In genomic region chr17:59375858-59376257, GRCh38 we compare ENCODE assay signal across 11 cellular contexts. TPM values are rescaled to one million over a fixed set of nuclear protein-coding genes. Genes with fewer than 3 reads are reported as not detected.
DNase-seq lines count a peak whose midpoint lies in the region; ATAC-seq, FAIRE-seq and TF ChIP-seq lines count a peak whose summit lies in the region.
"Had no signal": no experiment of that assay in that cellular context is flagged by ENCODE, and none has a peak within 500 bp of the region (broad histone marks: within the 10 kb centered on the region; RNA-seq: fewer than 3 reads in every experiment).

No MANE protein-coding gene starts in this region.

- H3K4me3 ChIP-seq in subcutaneous abdominal adipose tissue (ENCODE audit: low read depth in 1 of 5, low read length in 5 of 5): no peak overlapping the region

- no peak for DNase-seq in activated CD8-positive, alpha-beta T cell treated with anti-CD3 and anti-CD28 coated beads for 36 hours
- DNase-seq in activated CD8-positive, alpha-beta T cell treated with anti-CD3 and anti-CD28 coated beads, Interleukin-2, amount 10 ng/mL, durations not matched to agents 7 days and 5 days: no peak
- no peak for DNase-seq in DMS79 treated with DMSO at 0.1 percent for 48 hours (lab: John Stamatoyannopoulos, UW)
- no peak for DNase-seq in activated T-helper 2 cell treated with anti-CD3 and anti-CD28 coated beads, Interferon-gamma antibody, Interleukin-2, Interleukin-4, amounts not matched to agents 10 μg/mL and 5 μg/mL and 100 μg/mL, durations not matched to agents 14 hours and 24 hours and 36 hours (ENCODE audit: low spot score)
- DNase-seq in HTR-8/SVneo (ENCODE audit: insufficient read length, low spot score): no peak
- DNase-seq: EL, NCI-H69 had no signal

- no peak for ATAC-seq in activated CD8-positive, alpha-beta T cell treated with anti-CD3 and anti-CD28 coated beads for 36 hours
- ATAC-seq in activated CD8-positive, alpha-beta T cell treated with anti-CD3 and anti-CD28 coated beads, Interleukin-2, amount 10 ng/mL, durations not matched to agents 7 days and 5 days: no peak
- ATAC-seq in GM21723 (IDR thresholded peaks at IDR 0.05; ENCODE audit: unreplicated experiment): peak; percentile 57

- H3K4me3 Mint-ChIP-seq in activated CD8-positive, alpha-beta T cell treated with anti-CD3 and anti-CD28 coated beads for 36 hours: no peak overlapping the region
- H3K4me3 Mint-ChIP-seq in activated CD8-positive, alpha-beta T cell treated with anti-CD3 and anti-CD28 coated beads, Interleukin-2, amount 10 ng/mL, durations not matched to agents 7 days and 5 days: no peak overlapping the region
- no peak overlapping the region for H3K4me3 Mint-ChIP-seq in activated T-helper 2 cell treated with anti-CD3 and anti-CD28 coated beads, Interferon-gamma antibody, Interleukin-2, Interleukin-4, amounts not matched to agents 10 μg/mL and 5 μg/mL and 100 μg/mL, durations not matched to agents 14 hours and 24 hours and 36 hours (ENCODE audit: low read depth)

- no peak for TF ChIP-seq CTCF in activated CD8-positive, alpha-beta T cell treated with anti-CD3 and anti-CD28 coated beads for 36 hours (IDR thresholded peaks at IDR 0.05)

- POLR2A ChIA-PET in activated CD8-positive, alpha-beta T cell treated with anti-CD3 and anti-CD28 coated beads for 36 hours (lab: Charles Lee): interaction anchor here (0.7 to 1.9 kb wide), 3 partner anchors 10 to 12 kb away, joined by 3 to 6 read pairs (median 3); no protein-coding TSS in a partner anchor
- POLR2A ChIA-PET in activated CD8-positive, alpha-beta T cell treated with anti-CD3 and anti-CD28 coated beads, Interleukin-2, amount 10 ng/mL, durations not matched to agents 7 days and 5 days (lab: Charles Lee): interaction anchor here (0.7 to 1.3 kb wide), 2 partner anchors 11 to 43 kb away, joined by 3 read pairs; no protein-coding TSS in a partner anchor

- H3K9ac ChIP-seq in subcutaneous abdominal adipose tissue (ENCODE audit: low read length in 5 of 5): no peak overlapping the region

- no peaks in the 10 kb centered on the region for H3K27me3 Mint-ChIP-seq in activated CD8-positive, alpha-beta T cell treated with anti-CD3 and anti-CD28 coated beads for 36 hours
- H3K27me3 Mint-ChIP-seq in activated CD8-positive, alpha-beta T cell treated with anti-CD3 and anti-CD28 coated beads, Interleukin-2, amount 10 ng/mL, durations not matched to agents 7 days and 5 days (ENCODE audit: low read depth): no peaks in the 10 kb centered on the region
- no peaks in the 10 kb centered on the region for H3K27me3 Mint-ChIP-seq in activated T-helper 2 cell treated with anti-CD3 and anti-CD28 coated beads, Interferon-gamma antibody, Interleukin-2, Interleukin-4, amounts not matched to agents 10 μg/mL and 5 μg/mL and 100 μg/mL, durations not matched to agents 14 hours and 24 hours and 36 hours (ENCODE audit: low read depth)

- H3K36me3 ChIP-seq in subcutaneous abdominal adipose tissue (ENCODE audit: control insufficient read depth in 5 of 5, insufficient read depth in 5 of 5, low read length in 5 of 5): peaks cover 0 to 2% (median 0%) of the 10 kb centered on the region in 5 donors

- FAIRE-seq in HTR-8/SVneo (lab: Jason Lieb, UNC): no peak
- FAIRE-seq: bronchial epithelial cell had no signal

- no peaks in the 10 kb centered on the region for H3K9me3 ChIP-seq in subcutaneous abdominal adipose tissue (ENCODE audit: control insufficient read depth in 5 of 5, low read length in 5 of 5)

- H3K9me3 Mint-ChIP-seq in activated CD8-positive, alpha-beta T cell treated with anti-CD3 and anti-CD28 coated beads for 36 hours: no peaks in the 10 kb centered on the region
- no peaks in the 10 kb centered on the region for H3K9me3 Mint-ChIP-seq in activated CD8-positive, alpha-beta T cell treated with anti-CD3 and anti-CD28 coated beads, Interleukin-2, amount 10 ng/mL, durations not matched to agents 7 days and 5 days (ENCODE audit: insufficient read depth)
- H3K9me3 Mint-ChIP-seq in activated T-helper 2 cell treated with anti-CD3 and anti-CD28 coated beads, Interferon-gamma antibody, Interleukin-2, Interleukin-4, amounts not matched to agents 10 μg/mL and 5 μg/mL and 100 μg/mL, durations not matched to agents 14 hours and 24 hours and 36 hours: no peaks in the 10 kb centered on the region

- H3K27ac Mint-ChIP-seq in activated CD8-positive, alpha-beta T cell treated with anti-CD3 and anti-CD28 coated beads for 36 hours: peak overlapping the region; percentile 37
- H3K27ac Mint-ChIP-seq in activated CD8-positive, alpha-beta T cell treated with anti-CD3 and anti-CD28 coated beads, Interleukin-2, amount 10 ng/mL, durations not matched to agents 7 days and 5 days: no peak overlapping the region
- no peak overlapping the region for H3K27ac Mint-ChIP-seq in activated T-helper 2 cell treated with anti-CD3 and anti-CD28 coated beads, Interferon-gamma antibody, Interleukin-2, Interleukin-4, amounts not matched to agents 10 μg/mL and 5 μg/mL and 100 μg/mL, durations not matched to agents 14 hours and 24 hours and 36 hours

- CTCF ChIA-PET in activated CD8-positive, alpha-beta T cell treated with anti-CD3 and anti-CD28 coated beads for 36 hours (lab: Charles Lee): interaction anchor here (1.2 to 2.2 kb wide), 6 partner anchors 9 to 46 kb away, joined by 3 to 9 read pairs (median 5); no protein-coding TSS in a partner anchor
- CTCF ChIA-PET in activated CD8-positive, alpha-beta T cell treated with anti-CD3 and anti-CD28 coated beads, Interleukin-2, amount 10 ng/mL, durations not matched to agents 7 days and 5 days (lab: Charles Lee): interaction anchor here (0.6 to 4.0 kb wide), 8 partner anchors 10 to 65 kb away, joined by 3 to 22 read pairs (median 5); no protein-coding TSS in a partner anchor

- H3K36me3 Mint-ChIP-seq in activated CD8-positive, alpha-beta T cell treated with anti-CD3 and anti-CD28 coated beads for 36 hours (ENCODE audit: low read depth): peaks cover 3% of the 10 kb centered on the region
- peaks cover 12% of the 10 kb centered on the region for H3K36me3 Mint-ChIP-seq in activated CD8-positive, alpha-beta T cell treated with anti-CD3 and anti-CD28 coated beads, Interleukin-2, amount 10 ng/mL, durations not matched to agents 7 days and 5 days (ENCODE audit: low read depth)
- peaks cover 11% of the 10 kb centered on the region for H3K36me3 Mint-ChIP-seq in activated T-helper 2 cell treated with anti-CD3 and anti-CD28 coated beads, Interferon-gamma antibody, Interleukin-2, Interleukin-4, amounts not matched to agents 10 μg/mL and 5 μg/mL and 100 μg/mL, durations not matched to agents 14 hours and 24 hours and 36 hours (ENCODE audit: low read depth)

- intact Hi-C loops in activated CD8-positive, alpha-beta T cell treated with anti-CD3 and anti-CD28 coated beads for 36 hours (cut with micrococcal nuclease): no loop called here
- intact Hi-C loops in activated T-helper 2 cell treated with anti-CD3 and anti-CD28 coated beads, Interferon-gamma antibody, Interleukin-2, Interleukin-4, amounts not matched to agents 10 μg/mL and 5 μg/mL and 100 μg/mL, durations not matched to agents 14 hours and 24 hours and 36 hours (cut with micrococcal nuclease): no loop called here

- H3K27ac ChIP-seq in angular gyrus (ENCODE audit: low read depth, low read length) (peak overlapping the region; percentile 98), subcutaneous abdominal adipose tissue (ENCODE audit: low read depth, low read length) (peak overlapping the region; percentile 93)

- H3K27me3 ChIP-seq in subcutaneous abdominal adipose tissue (ENCODE audit: control insufficient read depth in 5 of 5, insufficient read depth in 4 of 5, low read length in 5 of 5): peaks cover 0 to 3% (median 0%) of the 10 kb centered on the region in 5 donors

- peaks cover 62% of the 10 kb centered on the region for H3K4me1 Mint-ChIP-seq in activated CD8-positive, alpha-beta T cell treated with anti-CD3 and anti-CD28 coated beads for 36 hours (ENCODE audit: low read depth)
- H3K4me1 Mint-ChIP-seq in activated CD8-positive, alpha-beta T cell treated with anti-CD3 and anti-CD28 coated beads, Interleukin-2, amount 10 ng/mL, durations not matched to agents 7 days and 5 days (ENCODE audit: low read depth): peaks cover 60% of the 10 kb centered on the region
- peaks cover 54% of the 10 kb centered on the region for H3K4me1 Mint-ChIP-seq in activated T-helper 2 cell treated with anti-CD3 and anti-CD28 coated beads, Interferon-gamma antibody, Interleukin-2, Interleukin-4, amounts not matched to agents 10 μg/mL and 5 μg/mL and 100 μg/mL, durations not matched to agents 14 hours and 24 hours and 36 hours (ENCODE audit: low read depth)

- H3K4me1 ChIP-seq in subcutaneous abdominal adipose tissue (ENCODE audit: control insufficient read depth in 5 of 5, insufficient read depth in 5 of 5, low read length in 5 of 5): peaks cover 32 to 84% (median 77%) of the 10 kb centered on the region in 5 donors

RNA-seq across cellular contexts. Expression of gene YPEL2, which starts 44.4 kb away (rescaled TPM):
- 1 to 10 TPM; 4.2 to 4.9 TPM for total RNA-seq in activated CD8-positive, alpha-beta T cell treated with anti-CD3 and anti-CD28 coated beads for 36 hours
- total RNA-seq in activated CD8-positive, alpha-beta T cell treated with anti-CD3 and anti-CD28 coated beads, Interleukin-2, amount 10 ng/mL, durations not matched to agents 7 days and 5 days: 1 to 10 TPM; 9.0 to 10.0 TPM
- 5.0 and 5.3 TPM in 2 replicates for total RNA-seq in activated T-helper 2 cell treated with anti-CD3 and anti-CD28 coated beads, Interferon-gamma antibody, Interleukin-2, Interleukin-4, amounts not matched to agents 10 μg/mL and 5 μg/mL and 100 μg/mL, durations not matched to agents 14 hours and 24 hours and 36 hours
